In the genomic region with DNA sequence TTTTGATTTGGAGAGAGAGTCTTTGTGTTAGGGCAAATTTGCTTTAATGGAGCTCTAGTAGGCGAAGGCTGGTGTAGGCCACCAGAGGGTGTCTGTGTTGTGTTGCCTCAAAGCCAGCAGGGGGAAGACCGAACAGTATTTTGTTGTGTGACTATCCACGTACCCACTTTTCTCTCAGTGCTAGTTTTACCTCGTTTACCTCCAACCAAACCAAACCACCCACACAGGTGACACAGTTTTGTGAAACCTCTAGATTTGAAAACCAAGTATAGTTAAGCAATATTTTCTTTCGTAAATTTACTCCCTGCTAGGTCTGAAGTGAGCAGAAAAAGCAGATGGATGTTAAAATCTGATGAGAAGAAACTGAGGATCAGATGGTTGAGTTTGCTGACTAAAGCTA, we compare ENCODE assay signal across 8 cellular contexts. TPM values are rescaled to one million over a fixed set of nuclear protein-coding genes. Genes with fewer than 3 reads are reported as not detected.
DNase-seq lines count a peak whose midpoint lies in the region; ATAC-seq, FAIRE-seq and TF ChIP-seq lines count a peak whose summit lies in the region.

No MANE protein-coding gene starts in this region.

- H3K4me3 Mint-ChIP-seq in activated T-cell treated with anti-CD3 and anti-CD28 coated beads, Interleukin-2, amount 50 U/mL, for 4 hours, result no peak overlapping the region

- TF ChIP-seq EP300 in A549 (IDR thresholded peaks at IDR 0.05) (no peak), neural cell (conservative IDR thresholded peaks at IDR 0.05; ENCODE audit: poor library complexity, severe bottlenecking) (no peak)

- no peaks in the 10 kb centered on the region for H3K36me3 ChIP-seq in neural cell (ENCODE audit: insufficient read depth, low read length)

- POLR2A ChIA-PET in A549 (lab: Yijun Ruan, JAX), result interaction anchor here (0.6 to 4.2 kb wide), 5 partner anchors 83 to 136 kb away, joined by 3 to 43 read pairs (median 5); partner anchors contain the start of genes ATF7 and ATP5MC2

- H3K4me2 ChIP-seq in A549, result peak overlapping the region; percentile 44; the same call in 2 of the 3 replicates
- H3K4me2 ChIP-seq in neural cell (ENCODE audit: low read length), result no peak overlapping the region

- H3F3A ChIP-seq in neural cell (ENCODE audit: insufficient read depth, low read length, poor library complexity, severe bottlenecking), result no peaks in the 10 kb centered on the region

- ATAC-seq in A549, result peak; percentile 97 to 99
- ATAC-seq in GM18499 (IDR thresholded peaks at IDR 0.05; ENCODE audit: insufficient read depth, unreplicated experiment), result peak; percentile 70
- ATAC-seq in HG03565 (IDR thresholded peaks at IDR 0.05; ENCODE audit: unreplicated experiment), result peak; percentile 75
- ATAC-seq in activated T-cell treated with anti-CD3 and anti-CD28 coated beads, Interleukin-2, amount 50 U/mL, for 4 hours, result peak; percentile 99

- peak overlapping the region; percentile 45 to 53 for H3K27ac ChIP-seq in A549
- H3K27ac ChIP-seq in neural cell (ENCODE audit: low read length), result no peak overlapping the region
- peak overlapping the region; percentile 85 for H3K27ac ChIP-seq in substantia nigra (ENCODE audit: low read depth, low read length, poor library complexity, severe bottlenecking)

- no peaks in the 10 kb centered on the region for H3K27me3 Mint-ChIP-seq in activated T-cell treated with anti-CD3 and anti-CD28 coated beads, Interleukin-2, amount 50 U/mL, for 4 hours (ENCODE audit: low read depth)

- no peaks in the 10 kb centered on the region for H3K79me2 ChIP-seq in neural cell (replicated peaks; ENCODE audit: insufficient read depth, low read length)

- H3K4me1 Mint-ChIP-seq in activated T-cell treated with anti-CD3 and anti-CD28 coated beads, Interleukin-2, amount 50 U/mL, for 4 hours (ENCODE audit: low read depth), result peaks cover 9% of the 10 kb centered on the region

- no peak for FAIRE-seq in A549 (lab: Jason Lieb, UNC)

- peaks cover 6% of the 10 kb centered on the region for H3K36me3 Mint-ChIP-seq in activated T-cell treated with anti-CD3 and anti-CD28 coated beads, Interleukin-2, amount 50 U/mL, for 4 hours (ENCODE audit: insufficient read depth)

- no peaks in the 10 kb centered on the region for H3K27me3 ChIP-seq in neural cell (ENCODE audit: insufficient read depth, low read depth, low read length)

- H3K9me3 ChIP-seq in A549 (no peaks in the 10 kb centered on the region), neural cell (ENCODE audit: low read length) (no peaks in the 10 kb centered on the region)

- peaks cover 23% of the 10 kb centered on the region for H3K4me1 ChIP-seq in A549

- TF ChIP-seq POLR2A in A549 (IDR thresholded peaks at IDR 0.05; ENCODE audit: low read length), result no peak

- no peaks in the 10 kb centered on the region for H3K9me3 Mint-ChIP-seq in activated T-cell treated with anti-CD3 and anti-CD28 coated beads, Interleukin-2, amount 50 U/mL, for 4 hours

- 26% methylated on average over 5 of the region's 5 CpGs for WGBS in A549 (ENCODE audit: missing lambda C conversion rate)

- TF ChIP-seq CTCF in A549 (IDR thresholded peaks at IDR 0.05), result peak; percentile 93
- TF ChIP-seq CTCF in fibroblast of mammary gland (conservative IDR thresholded peaks at IDR 0.05; ENCODE audit: control insufficient read depth, insufficient read depth, low read depth, low read length), result peak; percentile 99
- TF ChIP-seq CTCF in neural cell (IDR thresholded peaks at IDR 0.05; ENCODE audit: poor library complexity, severe bottlenecking), result peak; percentile 99

- CTCF ChIA-PET in A549 (lab: Yijun Ruan, JAX), result interaction anchor here (0.6 to 7.5 kb wide), 55 partner anchors 9 to 614 kb away, joined by 3 to 148 read pairs (median 5); partner anchors contain the start of genes ATF7, ATP5MC2 and CISTR

- H3K9me2 ChIP-seq in neural cell (ENCODE audit: insufficient read depth, low read length), result no peaks in the 10 kb centered on the region

- peak; percentile 92 to 94 for TF ChIP-seq RAD21 in A549 (conservative IDR thresholded peaks at IDR 0.05 in 1 of 2, IDR thresholded peaks at IDR 0.05 in 1 of 2)
- peak; percentile 96 for TF ChIP-seq RAD21 in neural cell (conservative IDR thresholded peaks at IDR 0.05)

- peak; percentile 74 to 81 for DNase-seq in A549 (ENCODE audit: low read depth in 1 of 2, low spot score in 1 of 2)
- DNase-seq in NOMO-1 treated with dmso at 0.1 percent for 144 hours (lab: John Stamatoyannopoulos, UW; ENCODE audit: unreplicated experiment), result peak; percentile 28
- DNase-seq in activated T-cell treated with anti-CD3 and anti-CD28 coated beads, Interleukin-2, amount 50 U/mL, for 4 hours, result peak; percentile 23
- DNase-seq in fibroblast of mammary gland (ENCODE audit: low read depth), result peak; percentile 79
- DNase-seq in substantia nigra (lab: John Stamatoyannopoulos, UW), result peak in 40 of 49 donors; percentile 8 to 77 (median 42)

- no peak overlapping the region for H2AFZ ChIP-seq in neural cell (ENCODE audit: low read depth, low read length)

- no peaks in the 10 kb centered on the region for H4K20me1 ChIP-seq in neural cell (ENCODE audit: insufficient read depth)

- H3K9ac ChIP-seq in neural cell (ENCODE audit: low read length), result peak overlapping the region; percentile 10

- no peak overlapping the region for H3K4me3 ChIP-seq in A549
- H3K4me3 ChIP-seq in fibroblast of mammary gland (ENCODE audit: control insufficient read depth, low read depth, low read length), result no peak overlapping the region
- H3K4me3 ChIP-seq in neural cell (ENCODE audit: low read length), result no peak overlapping the region

TF ChIP-seq in A549, 52 proteins besides CTCF, POLR2A, EP300 and RAD21:
- TF ChIP-seq SMC3 (IDR thresholded peaks at IDR 0.05) (peak; percentile 95), HMGXB4 (CRISPR knock-in tag; IDR thresholded peaks at IDR 0.05; ENCODE audit: borderline replicate concordance) (no peak)

TF ChIP-seq in neural cell, 6 proteins besides CTCF, POLR2A, EP300 and RAD21:
- TF ChIP-seq MXI1 (conservative IDR thresholded peaks at IDR 0.05; ENCODE audit: poor library complexity, severe bottlenecking), result no peak
- TF ChIP-seq SMC3 (conservative IDR thresholded peaks at IDR 0.05; ENCODE audit: poor library complexity), result peak; percentile 98

RNA-seq across cellular contexts. Expression of gene NPFF, which starts 36.3 kb away (rescaled TPM):
- polyA plus RNA-seq in A549 (2011; rRNA removed) (0.17 TPM in 1 of 2 replicates, not detected in the other), A549 (2017; fragmentation: RNase III; extraction: RNeasy Plus Mini Kit Qiagen cat#74134 plus additional on column Dnase treatment) (not detected in 3 replicates), neural cell (not detected in 2 replicates)
- 0.26 and 0.46 TPM in 2 replicates for polyA plus RNA-seq in A549 (2012; cell fraction: cytosol; rRNA removed)
- 1.4 and 1.6 TPM in 2 replicates for polyA plus RNA-seq in A549 (2012; cell fraction: nucleus; rRNA removed)
- not detected in 2 replicates for polyA minus RNA-seq in A549 (2011; rRNA and poly(A)+ RNA removed)
- not detected for total RNA-seq in activated T-cell treated with anti-CD3 and anti-CD28 coated beads, Interleukin-2, amount 50 U/mL, for 4 hours
- polyA minus RNA-seq in neural cell, result not detected in 2 replicates

RNA-seq across cellular contexts. Expression of gene TARBP2, which starts 42.5 kb away (rescaled TPM):
- 41.5 and 51.2 TPM in 2 replicates for polyA plus RNA-seq in A549 (2011; rRNA removed)
- polyA plus RNA-seq in A549 (2012; cell fraction: cytosol; rRNA removed), result 91.9 and 106 TPM in 2 replicates
- polyA plus RNA-seq in A549 (2012; cell fraction: nucleus; rRNA removed), result 170 and 176 TPM in 2 replicates
- polyA plus RNA-seq in A549 (2017; fragmentation: RNase III; extraction: RNeasy Plus Mini Kit Qiagen cat#74134 plus additional on column Dnase treatment), result 43.7 to 50.4 TPM (median 49.9 TPM) in 3 replicates
- polyA minus RNA-seq in A549 (2011; rRNA and poly(A)+ RNA removed), result 39.4 and 49.2 TPM in 2 replicates
- total RNA-seq in activated T-cell treated with anti-CD3 and anti-CD28 coated beads, Interleukin-2, amount 50 U/mL, for 4 hours, result 10 to 100 TPM; 62.6 to 71.4 (median 64.3) TPM
- 135 and 162 TPM in 2 replicates for polyA plus RNA-seq in neural cell
- polyA minus RNA-seq in neural cell, result 54.4 and 60.6 TPM in 2 replicates

RNA-seq across cellular contexts. Expression of gene MAP3K12, which starts 44.3 kb away (rescaled TPM):
- polyA plus RNA-seq in A549 (2011; rRNA removed) (21.9 and 30.6 TPM in 2 replicates), A549 (2017; fragmentation: RNase III; extraction: RNeasy Plus Mini Kit Qiagen cat#74134 plus additional on column Dnase treatment) (14.0 to 18.7 TPM (median 16.1 TPM) in 3 replicates), neural cell (82.0 and 87.0 TPM in 2 replicates)
- 20.1 and 23.0 TPM in 2 replicates for polyA plus RNA-seq in A549 (2012; cell fraction: cytosol; rRNA removed)
- polyA plus RNA-seq in A549 (2012; cell fraction: nucleus; rRNA removed), result 110 and 113 TPM in 2 replicates
- polyA minus RNA-seq in A549 (2011; rRNA and poly(A)+ RNA removed), result 29.2 and 40.6 TPM in 2 replicates
- 1 to 10 TPM; 6.5 to 8.4 (median 7.7) TPM for total RNA-seq in activated T-cell treated with anti-CD3 and anti-CD28 coated beads, Interleukin-2, amount 50 U/mL, for 4 hours
- 76.3 and 78.4 TPM in 2 replicates for polyA minus RNA-seq in neural cell

Comparison
In these comparisons a context has a peak if more than half of its experiments do, and no peak if none do; other contexts are left out.
1. DNase-seq: peak in every context shown above with its lines; median percentile 79 in fibroblast of mammary gland; 78 in A549; 42 in substantia nigra; 28 in NOMO-1 treated with dmso at 0.1 percent for 144 hours; 23 in activated T-cell treated with anti-CD3 and anti-CD28 coated beads, Interleukin-2, amount 50 U/mL, for 4 hours.